Comparison of ENCODE assay signal across 11 cellular contexts in the genomic region with DNA sequence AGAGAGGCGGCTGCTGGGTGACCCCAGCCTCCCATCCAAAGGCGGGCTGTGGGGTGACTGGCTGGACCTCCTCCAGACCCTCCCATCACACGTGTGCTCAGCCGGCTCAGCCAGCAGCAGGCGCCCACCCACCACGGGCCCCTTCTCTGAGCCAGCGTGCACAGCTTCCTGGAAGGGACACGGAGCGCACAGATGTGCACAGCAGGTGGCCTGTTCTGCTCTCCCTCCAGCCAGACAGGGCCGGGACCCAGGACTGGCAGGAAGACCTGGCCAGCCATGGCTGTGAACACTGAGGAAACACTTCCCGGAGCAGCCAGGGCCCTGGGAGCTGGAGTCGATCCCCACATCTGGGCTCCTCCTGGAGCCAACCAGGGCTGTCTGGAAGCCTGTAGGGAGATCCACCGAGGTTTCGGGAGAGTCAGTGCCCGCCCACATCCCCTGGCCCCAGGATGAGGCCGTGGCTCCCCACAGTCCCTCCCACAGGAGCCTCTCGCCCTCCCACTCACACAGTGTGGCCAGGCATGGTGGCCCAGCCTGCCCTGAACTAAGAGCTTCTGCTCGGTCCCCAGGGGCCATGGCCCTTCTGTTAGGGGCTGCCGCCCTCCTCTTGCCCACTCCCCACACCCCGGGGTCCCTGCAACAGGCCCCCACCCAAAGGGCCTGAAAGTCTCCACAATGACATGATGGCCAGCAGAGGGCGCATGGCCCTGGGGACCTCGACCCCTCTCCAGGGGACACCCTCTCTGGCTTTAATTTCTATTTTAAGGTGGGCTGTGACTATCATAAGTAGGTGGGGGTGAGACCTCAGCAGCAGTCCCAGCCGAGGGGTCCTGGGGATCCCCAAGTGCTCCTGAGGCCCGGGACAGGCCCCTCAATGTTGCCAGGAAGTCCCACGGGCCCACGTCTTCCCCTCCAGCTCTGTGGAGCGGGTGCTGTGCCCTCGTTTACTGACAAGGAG.
DNase-seq lines count a peak whose midpoint lies in the region; ATAC-seq, FAIRE-seq and TF ChIP-seq lines count a peak whose summit lies in the region.
"Had no signal": no experiment of that assay in that cellular context is flagged by ENCODE, and none has a peak within 500 bp of the region (broad histone marks: within the 10 kb centered on the region; RNA-seq: fewer than 3 reads in every experiment).

No MANE protein-coding gene starts in this region.

- DNase-seq in activated CD4-positive, alpha-beta T cell treated with anti-CD3 and anti-CD28 coated beads, Interleukin-2, amount 10 ng/mL, durations not matched to agents 24 days and 14 days: peak; percentile 67
- DNase-seq in activated CD4-positive, alpha-beta T cell treated with anti-CD3 and anti-CD28 coated beads for 1 hour: no peak
- peak; percentile 74 for DNase-seq in SK-N-SH
- peak; percentile 39 for DNase-seq in Right ventricle myocardium superior
- no peak for DNase-seq in thoracic aorta (ENCODE audit: low spot score)
- no peak for DNase-seq in GM19239 (ENCODE audit: insufficient read length, low spot score)
- no peak for DNase-seq in NCI-H510A treated with DMSO at 0.1 percent for 48 hours (lab: John Stamatoyannopoulos, UW)
- DNase-seq: C1 segment of cervical spinal cord, kidney glomerular epithelial cell had no signal

- no peak overlapping the region for H2AFZ ChIP-seq in SK-N-SH (ENCODE audit: low read depth)

- H3K4me1 ChIP-seq in SK-N-SH (ENCODE audit: control insufficient read depth in 1 of 2, insufficient read depth in 2 of 2, low read depth in 1 of 2, low read length in 1 of 2) (peaks cover 0 to 66% of the 10 kb centered on the region in 2 experiments; a peak in 1 of 4 replicates), thoracic aorta (ENCODE audit: control insufficient read depth in 1 of 2, low read depth in 2 of 2) (peaks cover 7 to 51% of the 10 kb centered on the region in 2 donors)

- FAIRE-seq in GM19239 (lab: Jason Lieb, UNC): no peak

- H3K9me2 ChIP-seq in SK-N-SH: no peaks in the 10 kb centered on the region

- TF ChIP-seq CTCF in SK-N-SH (IDR thresholded peaks at IDR 0.05) (peak; percentile 76), thoracic aorta (IDR thresholded peaks at IDR 0.05) (peak; percentile 67)

- H3K4me1 Mint-ChIP-seq in activated CD4-positive, alpha-beta T cell treated with anti-CD3 and anti-CD28 coated beads, Interleukin-2, amount 10 ng/mL, durations not matched to agents 24 days and 14 days: no peaks in the 10 kb centered on the region

- H3K27me3 ChIP-seq in SK-N-SH (ENCODE audit: insufficient read depth) (no peaks in the 10 kb centered on the region), thoracic aorta (replicated peaks; ENCODE audit: insufficient read depth) (no peaks in the 10 kb centered on the region)

- no peaks in the 10 kb centered on the region for H3F3A ChIP-seq in SK-N-SH (replicated peaks; ENCODE audit: insufficient read depth)

- no peaks in the 10 kb centered on the region for H3K27me3 Mint-ChIP-seq in activated CD4-positive, alpha-beta T cell treated with anti-CD3 and anti-CD28 coated beads, Interleukin-2, amount 10 ng/mL, durations not matched to agents 24 days and 14 days

- no peak overlapping the region for H3K4me3 Mint-ChIP-seq in activated CD4-positive, alpha-beta T cell treated with anti-CD3 and anti-CD28 coated beads, Interleukin-2, amount 10 ng/mL, durations not matched to agents 24 days and 14 days

- H3K27ac ChIP-seq in SK-N-SH (ENCODE audit: low read depth in 2 of 2, low read length in 1 of 2): peak overlapping the region in 1 of 2 experiments; percentile 55; a peak in 1 of 4 replicates
- H3K27ac ChIP-seq in thoracic aorta: no peak overlapping the region

- peak; percentile 16 for ATAC-seq in Right ventricle myocardium superior (ENCODE audit: poor library complexity)
- no peak for ATAC-seq in thoracic aorta (ENCODE audit: insufficient number of reproducible peaks, low FRiP score, low read depth)
- ATAC-seq in GM21360 (IDR thresholded peaks at IDR 0.05; ENCODE audit: unreplicated experiment): no peak

- H3K36me3 Mint-ChIP-seq in activated CD4-positive, alpha-beta T cell treated with anti-CD3 and anti-CD28 coated beads, Interleukin-2, amount 10 ng/mL, durations not matched to agents 24 days and 14 days (ENCODE audit: low read depth): no peaks in the 10 kb centered on the region
- H3K36me3 Mint-ChIP-seq: activated naive CD4-positive, alpha-beta T cell treated with anti-CD3 and anti-CD28 coated beads, Interleukin-2, amount 50 U/mL, for 72 hours had no signal

- intact Hi-C loops in activated CD4-positive, alpha-beta T cell treated with anti-CD3 and anti-CD28 coated beads, Interleukin-2, amount 10 ng/mL, durations not matched to agents 24 days and 14 days (cut with micrococcal nuclease): no loop called here
- intact Hi-C loops in Right ventricle myocardium superior (cut with DNase I): no loop called here

- H3K36me3 ChIP-seq in SK-N-SH (replicated peaks in 1 of 2; ENCODE audit: control insufficient read depth in 1 of 2, insufficient read depth in 2 of 2, low read length in 1 of 2) (no peaks in the 10 kb centered on the region), thoracic aorta (no peaks in the 10 kb centered on the region)

- peak; percentile 33 for TF ChIP-seq RAD21 in SK-N-SH (IDR thresholded peaks at IDR 0.05; ENCODE audit: low read length)

- no peak overlapping the region for H3K27ac Mint-ChIP-seq in activated CD4-positive, alpha-beta T cell treated with anti-CD3 and anti-CD28 coated beads, Interleukin-2, amount 10 ng/mL, durations not matched to agents 24 days and 14 days
- H3K27ac Mint-ChIP-seq: activated naive CD4-positive, alpha-beta T cell treated with anti-CD3 and anti-CD28 coated beads, Interleukin-2, amount 50 U/mL, for 72 hours had no signal

- no peak overlapping the region for H3K4me2 ChIP-seq in SK-N-SH

- no peak overlapping the region for H3K9ac ChIP-seq in SK-N-SH

- 49% methylated on average over 18 of the region's 28 CpGs for WGBS in SK-N-SH (ENCODE audit: low lambda C conversion rate)

- TF ChIP-seq EP300 in SK-N-SH (IDR thresholded peaks at IDR 0.05; ENCODE audit: borderline replicate concordance in 1 of 2, low read depth in 1 of 2, low read length in 1 of 2): no peak

- no peaks in the 10 kb centered on the region for H3K9me3 Mint-ChIP-seq in activated CD4-positive, alpha-beta T cell treated with anti-CD3 and anti-CD28 coated beads, Interleukin-2, amount 10 ng/mL, durations not matched to agents 24 days and 14 days
- H3K9me3 Mint-ChIP-seq: activated naive CD4-positive, alpha-beta T cell treated with anti-CD3 and anti-CD28 coated beads, Interleukin-2, amount 50 U/mL, for 72 hours had no signal

- H3K9me3 ChIP-seq in SK-N-SH (no peaks in the 10 kb centered on the region), thoracic aorta (no peaks in the 10 kb centered on the region)

- CTCF ChIA-PET in SK-N-SH (lab: Yijun Ruan, JAX): interaction anchor here (0.6 to 17.3 kb wide), 41 partner anchors 8 to 1008 kb away, joined by 3 to 249 read pairs (median 4); partner anchors contain the start of genes FGF19, FGF3 and LTO1

- H4K20me1 ChIP-seq in SK-N-SH (ENCODE audit: insufficient read depth): no peaks in the 10 kb centered on the region

- no peaks in the 10 kb centered on the region for H3K79me2 ChIP-seq in SK-N-SH (ENCODE audit: insufficient read depth)

- H3K4me3 ChIP-seq in SK-N-SH (ENCODE audit: low read depth in 2 of 2, low read length in 1 of 2) (no peak overlapping the region), thoracic aorta (no peak overlapping the region)

- POLR2A ChIA-PET in SK-N-SH (lab: Yijun Ruan, JAX): interaction anchor here (0.9 kb wide), 1 partner anchor 17 kb away, joined by 5 read pairs; no protein-coding TSS in a partner anchor

TF ChIP-seq in SK-N-SH, 30 proteins besides CTCF, POLR2A, EP300 and RAD21:
- TF ChIP-seq SMC3 (IDR thresholded peaks at IDR 0.05; ENCODE audit: low read depth, low read length): peak; percentile 14; the same call in 1 of the 2 replicates
- TF ChIP-seq GATA2 (CRISPR knock-in tag; IDR thresholded peaks at IDR 0.05): no peak

Comparison
In these comparisons a context has a peak if more than half of its experiments do, and no peak if none do; other contexts are left out.
1. DNase-seq: peak in activated CD4-positive, alpha-beta T cell treated with anti-CD3 and anti-CD28 coated beads, Interleukin-2, amount 10 ng/mL, durations not matched to agents 24 days and 14 days (single experiment), SK-N-SH (single experiment) and Right ventricle myocardium superior (single experiment); none in activated CD4-positive, alpha-beta T cell treated with anti-CD3 and anti-CD28 coated beads for 1 hour (single experiment), thoracic aorta (single experiment), GM19239 (single experiment) and NCI-H510A treated with DMSO at 0.1 percent for 48 hours (single experiment).